ENCODE assay signal across 1 cellular context in genomic region chr19:40862333-40862732, GRCh38.
TF ChIP-seq lines count a peak whose summit lies in the region.

No MANE protein-coding gene starts in this region.

TF ChIP-seq in K562, 482 proteins besides CTCF, POLR2A, EP300 and RAD21:
- 0 out of 2 replicates have a peak, but pooled peaks have one; percentile 12 for TF ChIP-seq CXXC5 (CRISPR knock-in tag; IDR thresholded peaks at IDR 0.05)
- TF ChIP-seq ZBTB12 (CRISPR knock-in tag; IDR thresholded peaks at IDR 0.05) = no peak
- no peak for TF ChIP-seq KDM5B (IDR thresholded peaks at IDR 0.05; ENCODE audit: insufficient replicate concordance, low read depth, low read length)
- TF ChIP-seq, protein P1, sequence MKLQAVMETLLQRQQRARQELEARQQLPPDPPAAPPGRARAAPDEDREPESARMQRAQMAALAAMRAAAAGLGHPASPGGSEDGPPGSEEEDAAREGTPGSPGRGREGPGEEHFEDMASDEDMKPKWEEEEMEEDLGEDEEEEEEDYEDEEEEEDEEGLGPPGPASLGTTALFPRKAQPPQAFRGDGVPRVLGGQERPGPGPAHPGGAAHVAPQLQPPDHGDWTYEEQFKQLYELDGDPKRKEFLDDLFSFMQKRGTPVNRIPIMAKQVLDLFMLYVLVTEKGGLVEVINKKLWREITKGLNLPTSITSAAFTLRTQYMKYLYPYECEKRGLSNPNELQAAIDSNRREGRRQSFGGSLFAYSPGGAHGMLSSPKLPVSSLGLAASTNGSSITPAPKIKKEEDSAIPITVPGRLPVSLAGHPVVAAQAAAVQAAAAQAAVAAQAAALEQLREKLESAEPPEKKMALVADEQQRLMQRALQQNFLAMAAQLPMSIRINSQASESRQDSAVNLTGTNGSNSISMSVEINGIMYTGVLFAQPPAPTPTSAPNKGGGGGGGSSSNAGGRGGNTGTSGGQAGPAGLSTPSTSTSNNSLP (IDR thresholded peaks at IDR 0.05; ENCODE audit: borderline replicate concordance, low read depth, low read length) = no peak
- no peak for TF ChIP-seq STAT5A (IDR thresholded peaks at IDR 0.05; ENCODE audit: borderline replicate concordance, low read length)
- TF ChIP-seq THRAP3 (IDR thresholded peaks at IDR 0.05; ENCODE audit: borderline replicate concordance) = no peak
- TF ChIP-seq NUFIP1 (IDR thresholded peaks at IDR 0.05; ENCODE audit: partially characterized antibody) = no peak
- no peak for TF ChIP-seq MAZ (CRISPR knock-in tag; conservative IDR thresholded peaks at IDR 0.05 in 1 of 2, IDR thresholded peaks at IDR 0.05 in 1 of 2)
- no peak for TF ChIP-seq ZNF282 (CRISPR knock-in tag; IDR thresholded peaks at IDR 0.05)
